21 cellular contexts compared by ENCODE assay signal in genomic region chr1:204426474-204426873, GRCh38. TPM values are rescaled to one million over a fixed set of nuclear protein-coding genes. Genes with fewer than 3 reads are reported as not detected.
DNase-seq lines count a peak whose midpoint lies in the region; ATAC-seq, FAIRE-seq and TF ChIP-seq lines count a peak whose summit lies in the region.
"Had no signal": no experiment of that assay in that cellular context is flagged by ENCODE, and none has a peak within 500 bp of the region (broad histone marks: within the 10 kb centered on the region; RNA-seq: fewer than 3 reads in every experiment).

No MANE protein-coding gene starts in this region.

- TF ChIP-seq CTCF in mammary epithelial cell (conservative IDR thresholded peaks at IDR 0.05 in 1 of 2, IDR thresholded peaks at IDR 0.05 in 1 of 2; ENCODE audit: extremely low read depth in 1 of 2, insufficient read depth in 1 of 2, low read depth in 1 of 2, low read length in 2 of 2), result no peak
- TF ChIP-seq CTCF in breast epithelium (IDR thresholded peaks at IDR 0.05), result no peak
- no peak for TF ChIP-seq CTCF in K562 (IDR thresholded peaks at IDR 0.05 in 2 of 3, conservative IDR thresholded peaks at IDR 0.05 in 1 of 3; ENCODE audit: insufficient read depth in 2 of 3, low read depth in 1 of 3, low read length in 3 of 3)
- TF ChIP-seq CTCF in suprapubic skin (IDR thresholded peaks at IDR 0.05), result no peak

- CTCF ChIA-PET in mammary epithelial cell (lab: Charles Lee; ENCODE audit: low non-redundant PET), result interaction anchor here (0.7 kb wide), 1 partner anchor 28 kb away, joined by 3 read pairs; no protein-coding TSS in a partner anchor
- CTCF ChIA-PET in K562 (lab: Yijun Ruan, JAX; ENCODE audit: low intra/inter-chr PET ratio), result no interaction called here

- H3K4ac ChIP-seq in mesendoderm (ENCODE audit: low read depth, low read length), result no peak overlapping the region

- no peak overlapping the region for H2BK120ac ChIP-seq in mesendoderm (ENCODE audit: low read depth, low read length)

- H4K5ac ChIP-seq in mesendoderm (ENCODE audit: low read length), result no peak overlapping the region

- H3K18ac ChIP-seq in mesendoderm (ENCODE audit: low read length), result no peak overlapping the region

- POLR2A ChIA-PET in K562 (lab: Yijun Ruan, JAX), result interaction anchor here (1.0 to 1.1 kb wide), 2 partner anchors 17 to 22 kb away, joined by 4 to 5 read pairs; no protein-coding TSS in a partner anchor

- no peak overlapping the region for H3K27ac ChIP-seq in mammary epithelial cell (ENCODE audit: insufficient read depth, low read depth, low read length)
- H3K27ac ChIP-seq in breast epithelium, result no peak overlapping the region
- no peak overlapping the region for H3K27ac ChIP-seq in K562 (ENCODE audit: extremely low read depth, low read depth, low read length)
- no peak overlapping the region for H3K27ac ChIP-seq in mesendoderm (ENCODE audit: low read depth, low read length)
- no peak overlapping the region for H3K27ac ChIP-seq in Karpas-422 (ENCODE audit: low read length)
- H3K27ac ChIP-seq in suprapubic skin, result no peak overlapping the region
- H3K27ac ChIP-seq: SK-N-MC, tibial artery had no signal

- WGBS in mammary epithelial cell (ENCODE audit: low coverage, missing lambda C conversion rate), result 95% methylated on average over 2 of the region's 2 CpGs
- 11% methylated on average over 2 of the region's 2 CpGs for WGBS in K562 (ENCODE audit: insufficient coverage, low coverage, missing lambda C conversion rate)
- no CpG with 5 or more reads among the region's 2 CpGs for WGBS in mesendoderm (ENCODE audit: extremely low coverage, insufficient coverage, low lambda C conversion rate)
- WGBS in suprapubic skin, result 95% methylated on average over 2 of the region's 2 CpGs

- TF ChIP-seq EP300 in K562 (IDR thresholded peaks at IDR 0.05; ENCODE audit: low read length) (no peak), suprapubic skin (IDR thresholded peaks at IDR 0.05) (no peak)

- no peak for ATAC-seq in K562
- ATAC-seq: stimulated activated naive CD8-positive, alpha-beta T cell treated with anti-CD3 and anti-CD28 coated beads, Interleukin-15, amount 100 ng/mL, for 72 hours had no signal

- no peak overlapping the region for H3K4me3 ChIP-seq in mammary epithelial cell (replicated peaks in 1 of 3; ENCODE audit: insufficient read depth in 1 of 3, low read depth in 2 of 3, low read length in 3 of 3)
- H3K4me3 ChIP-seq in breast epithelium, result no peak overlapping the region
- no peak overlapping the region for H3K4me3 ChIP-seq in K562
- no peak overlapping the region for H3K4me3 ChIP-seq in mesendoderm (ENCODE audit: low read length)
- no peak overlapping the region for H3K4me3 ChIP-seq in Karpas-422 (ENCODE audit: low read length)
- H3K4me3 ChIP-seq in suprapubic skin, result no peak overlapping the region
- H3K4me3 ChIP-seq: SK-N-MC, tibial artery had no signal

- no peak overlapping the region for H2BK15ac ChIP-seq in mesendoderm (replicated peaks; ENCODE audit: low read depth)

- H3K9me3 ChIP-seq in mammary epithelial cell (replicated peaks; ENCODE audit: insufficient read depth, low read length) (no peaks in the 10 kb centered on the region), breast epithelium (no peaks in the 10 kb centered on the region), K562 (replicated peaks; ENCODE audit: control insufficient read depth, insufficient read depth, low read depth, low read length) (no peaks in the 10 kb centered on the region), Karpas-422 (ENCODE audit: low read length) (no peaks in the 10 kb centered on the region), suprapubic skin (no peaks in the 10 kb centered on the region)
- H3K9me3 ChIP-seq: tibial artery had no signal

- no peak for FAIRE-seq in K562 (lab: Jason Lieb, UNC)
- FAIRE-seq: A204.1, GM18507 had no signal

- BruUV-seq in mammary epithelial cell (replicated peaks; lab: Mats Ljungman, UMichigan) (no TSS peak), K562 (replicated peaks; lab: Mats Ljungman, UMichigan) (no TSS peak)

- H4K8ac ChIP-seq in mesendoderm (ENCODE audit: low read depth, low read length), result no peak overlapping the region

- H3K9ac ChIP-seq in mammary epithelial cell (ENCODE audit: insufficient read depth, low read length), result no peak overlapping the region
- H3K9ac ChIP-seq in K562 (ENCODE audit: insufficient read depth in 1 of 2, low read depth in 2 of 2, low read length in 2 of 2), result no peak overlapping the region
- no peak overlapping the region for H3K9ac ChIP-seq in mesendoderm (ENCODE audit: low read length)
- H3K9ac ChIP-seq in Karpas-422 (ENCODE audit: low read length), result no peak overlapping the region

- no peak for TF ChIP-seq RAD21 in K562 (CRISPR knock-in tag; conservative IDR thresholded peaks at IDR 0.05 in 1 of 2, IDR thresholded peaks at IDR 0.05 in 1 of 2)

- TF ChIP-seq POLR2A in breast epithelium (IDR thresholded peaks at IDR 0.05), result no peak
- no peak for TF ChIP-seq POLR2A in K562 (conservative IDR thresholded peaks at IDR 0.05)
- no peak for TF ChIP-seq POLR2A in suprapubic skin (IDR thresholded peaks at IDR 0.05)

- no peak overlapping the region for H3K23ac ChIP-seq in mesendoderm (ENCODE audit: low read length)

- H3K27me3 ChIP-seq in mammary epithelial cell (ENCODE audit: insufficient read depth, low read length), result no peaks in the 10 kb centered on the region
- H3K27me3 ChIP-seq in breast epithelium, result no peaks in the 10 kb centered on the region
- peaks cover 2 to 22% of the 10 kb centered on the region in 2 experiments; a peak in 2 of 5 replicates for H3K27me3 ChIP-seq in K562 (ENCODE audit: control insufficient read depth in 2 of 2, insufficient read depth in 2 of 2, low read length in 2 of 2)
- no peaks in the 10 kb centered on the region for H3K27me3 ChIP-seq in mesendoderm (ENCODE audit: insufficient read depth, low read length, poor library complexity)
- H3K27me3 ChIP-seq in Karpas-422 (ENCODE audit: low read length), result no peaks in the 10 kb centered on the region
- no peaks in the 10 kb centered on the region for H3K27me3 ChIP-seq in suprapubic skin
- H3K27me3 ChIP-seq: tibial artery had no signal

- no peaks in the 10 kb centered on the region for H3K9me2 ChIP-seq in Karpas-422 (replicated peaks; ENCODE audit: insufficient read depth, low read length)

- H2AFZ ChIP-seq in mammary epithelial cell (ENCODE audit: low read depth, low read length), result no peak overlapping the region
- H2AFZ ChIP-seq in K562 (ENCODE audit: low read depth, low read length), result no peak overlapping the region
- no peak overlapping the region for H2AFZ ChIP-seq in Karpas-422 (ENCODE audit: low read length)

- H3K4me1 ChIP-seq in mammary epithelial cell (ENCODE audit: insufficient read depth, low read length) (peaks cover 20% of the 10 kb centered on the region), breast epithelium (no peaks in the 10 kb centered on the region), K562 (replicated peaks in 1 of 2; ENCODE audit: control insufficient read depth in 2 of 2, insufficient read depth in 2 of 2, low read length in 2 of 2) (peaks cover 5 to 8% of the 10 kb centered on the region in 2 experiments; a peak in 4 of 5 replicates), mesendoderm (ENCODE audit: control insufficient read depth, low read depth, low read length) (no peaks in the 10 kb centered on the region), Karpas-422 (ENCODE audit: low read length) (no peaks in the 10 kb centered on the region), suprapubic skin (peaks cover 17% of the 10 kb centered on the region)

- H3K9me1 ChIP-seq in K562 (ENCODE audit: control insufficient read depth, insufficient read depth, low read length), result no peaks in the 10 kb centered on the region

- H2BK5ac ChIP-seq in mesendoderm (ENCODE audit: low read length), result peak overlapping the region; percentile 20

- H3K79me2 ChIP-seq in mammary epithelial cell (ENCODE audit: insufficient read depth, low read length), result no peaks in the 10 kb centered on the region
- H3K79me2 ChIP-seq in K562 (ENCODE audit: control insufficient read depth, insufficient read depth, low read length), result no peaks in the 10 kb centered on the region
- no peaks in the 10 kb centered on the region for H3K79me2 ChIP-seq in mesendoderm (ENCODE audit: control insufficient read depth, insufficient read depth, low read length)
- no peaks in the 10 kb centered on the region for H3K79me2 ChIP-seq in Karpas-422 (ENCODE audit: low read length)

- H3K36me3 ChIP-seq in mammary epithelial cell (ENCODE audit: insufficient read depth, low read length), result no peaks in the 10 kb centered on the region
- no peaks in the 10 kb centered on the region for H3K36me3 ChIP-seq in breast epithelium
- H3K36me3 ChIP-seq in K562 (ENCODE audit: control insufficient read depth, insufficient read depth, low read length), result no peaks in the 10 kb centered on the region
- no peaks in the 10 kb centered on the region for H3K36me3 ChIP-seq in mesendoderm (ENCODE audit: control insufficient read depth, insufficient read depth, low read length)
- no peaks in the 10 kb centered on the region for H3K36me3 ChIP-seq in Karpas-422 (ENCODE audit: insufficient read depth, low read length)
- peaks cover 55% of the 10 kb centered on the region for H3K36me3 ChIP-seq in suprapubic skin

- in situ Hi-C loops in mammary epithelial cell (cut with MboI; ENCODE audit: low sequenced_read_pairs in 2 of 2), result no loop called here
- in situ Hi-C loops in K562 (cut with MboI), result no loop called here

- H3K56ac ChIP-seq in mesendoderm (ENCODE audit: low read length), result no peak overlapping the region

- no peak overlapping the region for H2AK5ac ChIP-seq in mesendoderm (ENCODE audit: low read length)

- intact Hi-C loops in mammary epithelial cell (cut with micrococcal nuclease) (no loop called here), breast epithelium (cut with DNase I; ENCODE audit: low total_unique reads) (no loop called here), K562 (cut with micrococcal nuclease) (no loop called here)

- no peaks in the 10 kb centered on the region for H3K79me1 ChIP-seq in mesendoderm (ENCODE audit: low read length)

- dilution Hi-C loops in mammary epithelial cell (cut with HindIII; ENCODE audit: low sequenced_read_pairs), result no loop called here

- H3K4me2 ChIP-seq in mammary epithelial cell (ENCODE audit: insufficient read depth, low read depth, low read length) (peak overlapping the region; percentile 4), K562 (ENCODE audit: insufficient read depth, low read length) (no peak overlapping the region), mesendoderm (ENCODE audit: low read length) (no peak overlapping the region), Karpas-422 (ENCODE audit: low read depth, low read length, poor library complexity, severe bottlenecking) (no peak overlapping the region)

- DNase-seq in mammary epithelial cell (no peak), breast epithelium (ENCODE audit: low spot score in 2 of 2) (no peak), K562 (ENCODE audit: extremely low read depth in 1 of 4, low spot score in 3 of 4) (no peak), mesendoderm (no peak), MV-4-11 (lab: John Stamatoyannopoulos, UW) (no peak), globus pallidus (ENCODE audit: low spot score) (no peak), Karpas-422 (no peak), suprapubic skin (ENCODE audit: low spot score in 2 of 2) (no peak)
- DNase-seq: activated CD4-positive, alpha-beta T cell treated with anti-CD3 and anti-CD28 coated beads for 36 hours; activated T-cell treated with anti-CD3 and anti-CD28 coated beads, Interleukin-2, amount 50 U/mL, for 24 hours; CD4-positive, alpha-beta memory T cell; effector CD8-positive, alpha-beta T cell; Kasumi-1; NCI-H1092; NCI-H187 treated with DMSO at 0.1 percent for 48 hours; NCI-H345; stimulated activated naive CD8-positive, alpha-beta T cell treated with anti-CD3 and anti-CD28 coated beads, Interleukin-15, amount 100 ng/mL, for 72 hours; tibial artery had no signal

- H4K20me1 ChIP-seq in mammary epithelial cell (ENCODE audit: insufficient read depth, low read length) (no peaks in the 10 kb centered on the region), K562 (replicated peaks; ENCODE audit: control insufficient read depth, insufficient read depth, low read length) (peaks cover 2% of the 10 kb centered on the region; the same call in 1 of the 2 replicates), Karpas-422 (ENCODE audit: insufficient read depth, low read depth, low read length) (no peaks in the 10 kb centered on the region)

RNA-seq across cellular contexts. Expression of gene PPP1R15B, which starts 14.9 kb away (rescaled TPM):
- total RNA-seq in mammary epithelial cell (10 to 100 TPM; 33.4 to 37.5 TPM), breast epithelium (10 to 100 TPM; 47.5 to 91.6 (median 53.3) TPM), K562 (2014; rRNA removed) (30.8 and 32.3 TPM in 2 replicates), K562 (2014; rRNA removed; fragmentation: Illumina TruSeq; extraction: Trizol) (42.2 and 45.5 TPM in 2 replicates), K562 (2015; rRNA removed; fragmentation: Illumina TruSeq; extraction: Trizol) (30.6 and 32.4 TPM in 2 replicates), K562 (2021) (46.5 and 48.1 TPM in 2 replicates), suprapubic skin (10 to 100 TPM; 51.2 to 66.4 (median 56.7) TPM)
- polyA plus RNA-seq in mammary epithelial cell (20.1 TPM), K562 (2011; rRNA removed) (24.6 and 27.0 TPM in 2 replicates), K562 (2014; fragmentation: Illumina TruSeq; extraction: Trizol) (34.2 and 36.5 TPM in 2 replicates), K562 (2014; fragmentation: Nextera tagmentation; extraction: Ambion mirVana) (10 to 100 TPM; 17.0 to 24.7 TPM), K562 (2014; rRNA removed) (26.9 and 27.2 TPM in 2 replicates)
- polyA minus RNA-seq in mammary epithelial cell, result 41.7 TPM
- total RNA-seq in K562 (2011; cell fraction: chromatin; rRNA removed; ENCODE audit: low replicate concordance), result 89.5 and 106 TPM in 2 replicates
- total RNA-seq in K562 (2011; cell fraction: nucleolus; rRNA removed), result 92.1 and 92.6 TPM in 2 replicates
- total RNA-seq in K562 (2011; cell fraction: nucleoplasm; rRNA removed), result 106 and 121 TPM in 2 replicates
- polyA plus RNA-seq in K562 (2011; cell fraction: cytosol; rRNA removed), result 19.2 and 23.1 TPM in 2 replicates
- 18.4 and 20.5 TPM in 2 replicates for polyA plus RNA-seq in K562 (2011; cell fraction: nucleus; rRNA removed)
- 15.8 and 22.5 TPM in 2 replicates for polyA plus RNA-seq in K562 (2012)
- polyA minus RNA-seq in K562 (2011; rRNA and poly(A)+ RNA removed), result 47.0 and 63.2 TPM in 2 replicates
- 38.7 and 39.2 TPM in 2 replicates for polyA minus RNA-seq in K562 (2011; cell fraction: cytosol; rRNA and poly(A)+ RNA removed)
- polyA minus RNA-seq in K562 (2011; cell fraction: nucleus; rRNA and poly(A)+ RNA removed), result 36.5 and 72.2 TPM in 2 replicates
- 26.9 TPM for polyA plus RNA-seq in mesendoderm (2013, experiment 1 of 2)
- polyA plus RNA-seq in mesendoderm (2013, experiment 2 of 2), result 25.4 TPM
- total RNA-seq in Karpas-422 (2014; rRNA removed; shearing (Covaris generic); ENCODE audit: low replicate concordance), result 34.7 and 53.5 TPM in 2 replicates
